8 cellular contexts compared by ENCODE assay signal in genomic region chr11:6298605-6299004, GRCh38. TPM values are rescaled to one million over a fixed set of nuclear protein-coding genes. Genes with fewer than 3 reads are reported as not detected.
DNase-seq lines count a peak whose midpoint lies in the region; ATAC-seq and TF ChIP-seq lines count a peak whose summit lies in the region.

No MANE protein-coding gene starts in this region.

- no peaks in the 10 kb centered on the region for H3K36me3 ChIP-seq in brain microvascular endothelial cell (replicated peaks)
- H3K36me3 ChIP-seq in mesendoderm (ENCODE audit: control insufficient read depth, insufficient read depth, low read length) = no peaks in the 10 kb centered on the region
- no peaks in the 10 kb centered on the region for H3K36me3 ChIP-seq in esophagus muscularis mucosa

- no peak overlapping the region for H3T11ph ChIP-seq in H9 (ENCODE audit: low read length)

- peaks cover 13% of the 10 kb centered on the region for H3K27me3 Mint-ChIP-seq in H9 (ENCODE audit: low read depth)

- no peak overlapping the region for H3K9ac ChIP-seq in H9 (ENCODE audit: extremely low read depth, insufficient read length, low read length)
- no peak overlapping the region for H3K9ac ChIP-seq in mesendoderm (ENCODE audit: low read length)

- peak overlapping the region in 2 of 3 experiments; percentile 4 to 53; a peak in 2 of 7 replicates for H3K27ac Mint-ChIP-seq in H9

- H3K9me3 ChIP-seq in H9 (ENCODE audit: control insufficient read depth, low read depth, low read length) (no peaks in the 10 kb centered on the region), esophagus muscularis mucosa (no peaks in the 10 kb centered on the region)

- TF ChIP-seq CTCF in GM10248 (IDR thresholded peaks at IDR 0.05; ENCODE audit: control extremely low read depth, extremely low read depth, low read depth, missing control alignments) = peak; percentile 41
- TF ChIP-seq CTCF in H9 (conservative IDR thresholded peaks at IDR 0.05) = peak; percentile 94
- TF ChIP-seq CTCF in brain microvascular endothelial cell (IDR thresholded peaks at IDR 0.05; ENCODE audit: low read depth, low read length, missing control alignments) = peak; percentile 82
- TF ChIP-seq CTCF in esophagus muscularis mucosa (IDR thresholded peaks at IDR 0.05) = peak in 1 of 3 experiments; percentile 38

- H4K91ac ChIP-seq in H9 (ENCODE audit: insufficient read length, low read depth, low read length) = no peak overlapping the region

- no peak overlapping the region for H3K4me2 ChIP-seq in H9 (ENCODE audit: insufficient read depth, insufficient read length, low read length)
- no peak overlapping the region for H3K4me2 ChIP-seq in mesendoderm (ENCODE audit: low read length)

- DNase-seq in GM10248 (ENCODE audit: extremely low spot score) (no peak), H9 (peak; percentile 93), NCI-H460 (ENCODE audit: extremely low read depth, low read depth) (peak; percentile 43), brain microvascular endothelial cell (no peak), mesendoderm (peak; percentile 89), esophagus muscularis mucosa (ENCODE audit: extremely low spot score) (no peak)
- no peak for DNase-seq in activated CD8-positive, alpha-beta memory T cell treated with anti-CD3 and anti-CD28 coated beads for 24 hours

- no peaks in the 10 kb centered on the region for H3K23me2 ChIP-seq in H9 (ENCODE audit: insufficient read length, low read depth, low read length, poor library complexity, severe bottlenecking)

- no peak overlapping the region for H3K4ac ChIP-seq in H9 (ENCODE audit: low read depth, low read length)
- no peak overlapping the region for H3K4ac ChIP-seq in mesendoderm (ENCODE audit: low read depth, low read length)

- H4K20me1 ChIP-seq in H9 (ENCODE audit: control insufficient read depth, insufficient read depth, insufficient read length) = no peaks in the 10 kb centered on the region

- no peak for TF ChIP-seq EP300 in esophagus muscularis mucosa (IDR thresholded peaks at IDR 0.05)

- H4K5ac ChIP-seq in H9 (ENCODE audit: insufficient read length, low read depth, low read length) (no peak overlapping the region), mesendoderm (ENCODE audit: low read length) (no peak overlapping the region)

- no peak overlapping the region for H3K23ac ChIP-seq in H9 (ENCODE audit: insufficient read length, low read depth, low read length)
- no peak overlapping the region for H3K23ac ChIP-seq in mesendoderm (ENCODE audit: low read length)

- peaks cover 3% of the 10 kb centered on the region; the same call in 1 of the 2 replicates for H3K4me1 ChIP-seq in H9 (ENCODE audit: insufficient read depth, low read length)
- H3K4me1 ChIP-seq in mesendoderm (ENCODE audit: control insufficient read depth, low read depth, low read length) = no peaks in the 10 kb centered on the region
- no peaks in the 10 kb centered on the region for H3K4me1 ChIP-seq in esophagus muscularis mucosa

- H2BK120ac ChIP-seq in H9 (ENCODE audit: low read depth, low read length, poor library complexity, severe bottlenecking) (no peak overlapping the region), mesendoderm (ENCODE audit: low read depth, low read length) (no peak overlapping the region)

- H2AFZ ChIP-seq in H9 (ENCODE audit: low read length) = no peak overlapping the region

- intact Hi-C loops in esophagus muscularis mucosa (cut with DNase I) = loop anchor here (5.0 kb wide), 1 partner anchor 54 kb away; no protein-coding TSS in a partner anchor

- no peak overlapping the region for H2AK5ac ChIP-seq in H9 (ENCODE audit: insufficient read length, low read length)
- no peak overlapping the region for H2AK5ac ChIP-seq in mesendoderm (ENCODE audit: low read length)

- H3K36me3 Mint-ChIP-seq in H9 (ENCODE audit: insufficient read depth in 1 of 3, low read depth in 3 of 3) = no peaks in the 10 kb centered on the region

- H2BK12ac ChIP-seq in H9 (ENCODE audit: insufficient read length, low read depth, low read length) = no peak overlapping the region

- H2BK20ac ChIP-seq in H9 (ENCODE audit: low read depth, low read length, poor library complexity, severe bottlenecking) = no peak overlapping the region

- H3K18ac ChIP-seq in H9 (ENCODE audit: insufficient read length, low read depth, low read length) (no peak overlapping the region), mesendoderm (ENCODE audit: low read length) (no peak overlapping the region)

- H2BK5ac ChIP-seq in H9 (ENCODE audit: insufficient read length, low read length) = no peak overlapping the region
- no peak overlapping the region for H2BK5ac ChIP-seq in mesendoderm (ENCODE audit: low read length)

- no peak overlapping the region for H4K8ac ChIP-seq in H9 (replicated peaks; ENCODE audit: insufficient read length, low read depth, low read length)
- H4K8ac ChIP-seq in mesendoderm (ENCODE audit: low read depth, low read length) = no peak overlapping the region

- POLR2A ChIA-PET in GM10248 (lab: Yijun Ruan, JAX) = interaction anchor here (1.0 kb wide), 1 partner anchor 16 kb away, joined by 3 read pairs; no protein-coding TSS in a partner anchor

- no peak overlapping the region for H3K14ac ChIP-seq in H9 (ENCODE audit: insufficient read depth, low read length)

- H3K79me2 ChIP-seq in H9 (ENCODE audit: insufficient read depth, low read length) = no peaks in the 10 kb centered on the region
- H3K79me2 ChIP-seq in mesendoderm (ENCODE audit: control insufficient read depth, insufficient read depth, low read length) = no peaks in the 10 kb centered on the region

- CTCF ChIA-PET in GM10248 (lab: Yijun Ruan, JAX) = interaction anchor here (1.0 to 2.5 kb wide), 6 partner anchors 12 to 83 kb away, joined by 3 to 7 read pairs (median 3); no protein-coding TSS in a partner anchor

- no peak for TF ChIP-seq POLR2A in esophagus muscularis mucosa (IDR thresholded peaks at IDR 0.05; ENCODE audit: low read depth)

- H3K9me3 Mint-ChIP-seq in H9 = no peaks in the 10 kb centered on the region

- no peaks in the 10 kb centered on the region for H3K27me3 ChIP-seq in H9 (ENCODE audit: insufficient read depth, low read length)
- H3K27me3 ChIP-seq in brain microvascular endothelial cell (replicated peaks) = no peaks in the 10 kb centered on the region
- H3K27me3 ChIP-seq in mesendoderm (ENCODE audit: insufficient read depth, low read length, poor library complexity) = no peaks in the 10 kb centered on the region
- no peaks in the 10 kb centered on the region for H3K27me3 ChIP-seq in esophagus muscularis mucosa

- H3K4me3 ChIP-seq in brain microvascular endothelial cell (ENCODE audit: low read depth, low read length) (no peak overlapping the region), mesendoderm (ENCODE audit: low read length) (no peak overlapping the region), esophagus muscularis mucosa (no peak overlapping the region)

- H2BK15ac ChIP-seq in H9 (ENCODE audit: low read depth, low read length) (no peak overlapping the region), mesendoderm (replicated peaks; ENCODE audit: low read depth) (peak overlapping the region; percentile 61)

- ATAC-seq in GM18502 (IDR thresholded peaks at IDR 0.05; ENCODE audit: poor library complexity, unreplicated experiment) = no peak

- H3K4me3 Mint-ChIP-seq in H9 = no peak overlapping the region

- H3K27ac ChIP-seq in H9 (ENCODE audit: insufficient read length, low read depth, low read length) (no peak overlapping the region), brain microvascular endothelial cell (no peak overlapping the region), mesendoderm (ENCODE audit: low read depth, low read length) (no peak overlapping the region), esophagus muscularis mucosa (replicated peaks in 1 of 4) (no peak overlapping the region)

- H3K56ac ChIP-seq in H9 (ENCODE audit: insufficient read length, low read depth, low read length) (no peak overlapping the region), mesendoderm (ENCODE audit: low read length) (no peak overlapping the region)

- peaks cover 65 to 79% of the 10 kb centered on the region in 2 experiments for H3K4me1 Mint-ChIP-seq in H9

- H3K79me1 ChIP-seq in H9 (ENCODE audit: insufficient read depth, low read depth, low read length, poor library complexity, severe bottlenecking) (no peaks in the 10 kb centered on the region), mesendoderm (ENCODE audit: low read length) (no peaks in the 10 kb centered on the region)

- in situ Hi-C loops in brain microvascular endothelial cell (cut with HindIII; ENCODE audit: low pct_ligation_motif_present, low sequenced_read_pairs) = no loop called here

- no CpG with 5 or more reads among the region's 4 CpGs for WGBS in H9 (ENCODE audit: extremely low coverage, insufficient read length, low lambda C conversion rate)
- no CpG with 5 or more reads among the region's 4 CpGs for WGBS in mesendoderm (ENCODE audit: extremely low coverage, insufficient coverage, low lambda C conversion rate)
- 52% methylated on average over 4 of the region's 4 CpGs for WGBS in esophagus muscularis mucosa

RNA-seq across cellular contexts. Expression of gene CAVIN3, which starts 21.7 kb away (rescaled TPM):
- total RNA-seq in H9 (2021) (56.7 and 60.0 TPM in 2 replicates), esophagus muscularis mucosa (100 to 1,000 TPM; 172 to 298 (median 264) TPM)
- total RNA-seq in NCI-H460 (2014; rRNA removed; shearing (Covaris generic)) = 8.9 and 9.8 TPM in 2 replicates
- 24.1 and 30.6 TPM in 2 replicates for polyA plus RNA-seq in NCI-H460 (2014; cell fraction: nucleus; rRNA removed)
- polyA plus RNA-seq in mesendoderm (2013, experiment 1 of 2) = 15.8 TPM
- 16.5 TPM for polyA plus RNA-seq in mesendoderm (2013, experiment 2 of 2)

RNA-seq across cellular contexts. Expression of gene CCKBR, which starts 39.0 kb away (rescaled TPM):
- total RNA-seq in H9 (2021) (10.6 and 10.9 TPM in 2 replicates), esophagus muscularis mucosa (not detected)
- not detected in 2 replicates for total RNA-seq in NCI-H460 (2014; rRNA removed; shearing (Covaris generic))
- not detected in 2 replicates for polyA plus RNA-seq in NCI-H460 (2014; cell fraction: nucleus; rRNA removed)
- 3.0 TPM for polyA plus RNA-seq in mesendoderm (2013, experiment 1 of 2)
- polyA plus RNA-seq in mesendoderm (2013, experiment 2 of 2) = 3.2 TPM

RNA-seq across cellular contexts. Expression of gene CNGA4, which starts 59.7 kb away (rescaled TPM):
- total RNA-seq in H9 (2021) = 0.11 and 0.20 TPM in 2 replicates
- not detected in 2 replicates for total RNA-seq in NCI-H460 (2014; rRNA removed; shearing (Covaris generic))
- not detected in 2 replicates for polyA plus RNA-seq in NCI-H460 (2014; cell fraction: nucleus; rRNA removed)
- polyA plus RNA-seq in mesendoderm (2013, experiment 1 of 2) = 0.11 TPM
- 0.08 TPM for polyA plus RNA-seq in mesendoderm (2013, experiment 2 of 2)
- not detected for total RNA-seq in esophagus muscularis mucosa

Comparison
In these comparisons a context has a peak if more than half of its experiments do, and no peak if none do; other contexts are left out.
1. DNase-seq: peak in H9 (single experiment), NCI-H460 (single experiment) and mesendoderm (single experiment); none in GM10248 (single experiment), brain microvascular endothelial cell (single experiment), activated CD8-positive, alpha-beta memory T cell treated with anti-CD3 and anti-CD28 coated beads for 24 hours (single experiment) and esophagus muscularis mucosa (single experiment).
2. RNA of gene CCKBR, which starts 39.0 kb away (total RNA-seq): 10.6 to 10.9 TPM in H9; not detected in NCI-H460 and not detected in esophagus muscularis mucosa; every median in the first group is over 10 times any median in the second.